In the genomic region with DNA sequence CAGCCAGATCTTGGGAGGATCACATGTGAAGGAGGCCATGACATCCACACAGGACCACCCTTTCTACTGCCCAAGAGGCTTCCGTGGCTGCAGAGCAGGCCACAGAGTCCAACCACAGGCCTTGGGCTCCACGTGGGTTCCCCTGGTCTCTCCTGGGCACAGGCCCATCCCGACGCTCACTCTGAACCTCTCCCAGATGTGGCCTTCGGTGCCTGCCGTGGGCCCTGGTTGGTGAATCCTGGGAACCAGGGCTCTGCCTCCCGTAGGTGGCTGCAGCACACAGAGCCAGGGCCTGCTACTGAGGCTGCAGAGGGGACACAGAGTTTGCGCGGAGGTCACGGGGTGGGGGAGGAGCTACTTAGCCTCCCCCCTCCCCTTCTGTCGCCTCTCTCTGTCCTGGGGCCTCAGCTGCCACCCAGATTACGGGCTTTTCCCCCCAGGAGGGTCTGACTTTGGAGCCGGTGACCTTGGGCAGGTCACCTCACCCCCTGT, we compare ENCODE assay signal across 21 cellular contexts.
"Had no signal": no experiment of that assay in that cellular context is flagged by ENCODE, and none has a peak within 500 bp of the region (broad histone marks: within the 10 kb centered on the region; RNA-seq: fewer than 3 reads in every experiment).

No MANE protein-coding gene starts in this region.

- H3K4me1 ChIP-seq: gastroesophageal sphincter, right atrium auricular region, thyroid gland had no signal

- H3K36me3 Mint-ChIP-seq: immature natural killer cell; naive thymus-derived CD4-positive, alpha-beta T cell; type B pancreatic cell had no signal

- H3K27ac ChIP-seq: gastroesophageal sphincter, neutrophil, right atrium auricular region, thyroid gland had no signal

- H3K9me3 ChIP-seq: esophagus squamous epithelium, gastroesophageal sphincter, neutrophil, right atrium auricular region, thyroid gland had no signal

- DNase-seq: esophagus squamous epithelium; foreskin fibroblast; glutamatergic neuron; immature natural killer cell; left ventricle myocardium superior; mesenchymal stem cell; naive thymus-derived CD4-positive, alpha-beta T cell; nephron progenitor cell; posterior cingulate gyrus; stimulated activated CD4-positive, alpha-beta T cell treated with anti-CD3 and anti-CD28 coated beads, Interleukin-4, amount 100 ng/mL, for 1 hour; stimulated activated CD8-positive, alpha-beta memory T cell treated with anti-CD3 and anti-CD28 coated beads, Interleukin-4, amount 100 ng/mL, for 48 hours; thyroid gland had no signal

- H3K27me3 ChIP-seq: neutrophil, right atrium auricular region, thyroid gland had no signal

- H3K4me1 Mint-ChIP-seq: central memory CD8-positive, alpha-beta T cell; stimulated activated effector memory CD8-positive, alpha-beta T cell treated with anti-CD3 and anti-CD28 coated beads, Interleukin-12 subunit alpha, Interleukin-12 subunit beta, amount 100 ng/mL, for 72 hours had no signal

- H3K4me3 Mint-ChIP-seq: central memory CD8-positive, alpha-beta T cell; immature natural killer cell; naive thymus-derived CD4-positive, alpha-beta T cell; nephron progenitor cell; stimulated activated effector memory CD8-positive, alpha-beta T cell treated with anti-CD3 and anti-CD28 coated beads, Interleukin-12 subunit alpha, Interleukin-12 subunit beta, amount 100 ng/mL, for 72 hours; stimulated activated naive CD8-positive, alpha-beta T cell treated with anti-CD3 and anti-CD28 coated beads, Interleukin-15, Interleukin-2, amounts not matched to agents 100 ng/mL and 50 ng/mL, for 24 hours had no signal

- H3K27ac Mint-ChIP-seq: naive thymus-derived CD4-positive, alpha-beta T cell; nephron progenitor cell; stimulated activated effector memory CD8-positive, alpha-beta T cell treated with anti-CD3 and anti-CD28 coated beads, Interleukin-12 subunit alpha, Interleukin-12 subunit beta, amount 100 ng/mL, for 72 hours; stimulated activated naive CD8-positive, alpha-beta T cell treated with anti-CD3 and anti-CD28 coated beads, Interleukin-15, Interleukin-2, amounts not matched to agents 100 ng/mL and 50 ng/mL, for 24 hours had no signal

- H3K36me3 ChIP-seq: esophagus squamous epithelium, gastroesophageal sphincter, neutrophil, right atrium auricular region, thyroid gland had no signal

- H3K9me3 Mint-ChIP-seq: central memory CD8-positive, alpha-beta T cell; immature natural killer cell; naive thymus-derived CD4-positive, alpha-beta T cell; nephron progenitor cell; stimulated activated effector memory CD8-positive, alpha-beta T cell treated with anti-CD3 and anti-CD28 coated beads, Interleukin-12 subunit alpha, Interleukin-12 subunit beta, amount 100 ng/mL, for 72 hours; stimulated activated naive CD8-positive, alpha-beta T cell treated with anti-CD3 and anti-CD28 coated beads, Interleukin-15, Interleukin-2, amounts not matched to agents 100 ng/mL and 50 ng/mL, for 24 hours; type B pancreatic cell had no signal

- H3K4me2 ChIP-seq: smooth muscle cell had no signal

- H3K27me3 Mint-ChIP-seq: central memory CD8-positive, alpha-beta T cell; naive thymus-derived CD4-positive, alpha-beta T cell; stimulated activated naive CD8-positive, alpha-beta T cell treated with anti-CD3 and anti-CD28 coated beads, Interleukin-15, Interleukin-2, amounts not matched to agents 100 ng/mL and 50 ng/mL, for 24 hours; type B pancreatic cell had no signal

- H3K4me3 ChIP-seq: gastroesophageal sphincter, lung, right atrium auricular region, smooth muscle cell, thyroid gland had no signal
